In genomic region chr2:38268691-38269309, GRCh38 we compare ENCODE assay signal across 1 cellular context.
TF ChIP-seq lines count a peak whose summit lies in the region.

No MANE protein-coding gene starts in this region.

TF ChIP-seq in GM23338, 12 proteins besides CTCF, POLR2A, EP300 and RAD21 (continued from another document):
- TF ChIP-seq, protein P1, sequence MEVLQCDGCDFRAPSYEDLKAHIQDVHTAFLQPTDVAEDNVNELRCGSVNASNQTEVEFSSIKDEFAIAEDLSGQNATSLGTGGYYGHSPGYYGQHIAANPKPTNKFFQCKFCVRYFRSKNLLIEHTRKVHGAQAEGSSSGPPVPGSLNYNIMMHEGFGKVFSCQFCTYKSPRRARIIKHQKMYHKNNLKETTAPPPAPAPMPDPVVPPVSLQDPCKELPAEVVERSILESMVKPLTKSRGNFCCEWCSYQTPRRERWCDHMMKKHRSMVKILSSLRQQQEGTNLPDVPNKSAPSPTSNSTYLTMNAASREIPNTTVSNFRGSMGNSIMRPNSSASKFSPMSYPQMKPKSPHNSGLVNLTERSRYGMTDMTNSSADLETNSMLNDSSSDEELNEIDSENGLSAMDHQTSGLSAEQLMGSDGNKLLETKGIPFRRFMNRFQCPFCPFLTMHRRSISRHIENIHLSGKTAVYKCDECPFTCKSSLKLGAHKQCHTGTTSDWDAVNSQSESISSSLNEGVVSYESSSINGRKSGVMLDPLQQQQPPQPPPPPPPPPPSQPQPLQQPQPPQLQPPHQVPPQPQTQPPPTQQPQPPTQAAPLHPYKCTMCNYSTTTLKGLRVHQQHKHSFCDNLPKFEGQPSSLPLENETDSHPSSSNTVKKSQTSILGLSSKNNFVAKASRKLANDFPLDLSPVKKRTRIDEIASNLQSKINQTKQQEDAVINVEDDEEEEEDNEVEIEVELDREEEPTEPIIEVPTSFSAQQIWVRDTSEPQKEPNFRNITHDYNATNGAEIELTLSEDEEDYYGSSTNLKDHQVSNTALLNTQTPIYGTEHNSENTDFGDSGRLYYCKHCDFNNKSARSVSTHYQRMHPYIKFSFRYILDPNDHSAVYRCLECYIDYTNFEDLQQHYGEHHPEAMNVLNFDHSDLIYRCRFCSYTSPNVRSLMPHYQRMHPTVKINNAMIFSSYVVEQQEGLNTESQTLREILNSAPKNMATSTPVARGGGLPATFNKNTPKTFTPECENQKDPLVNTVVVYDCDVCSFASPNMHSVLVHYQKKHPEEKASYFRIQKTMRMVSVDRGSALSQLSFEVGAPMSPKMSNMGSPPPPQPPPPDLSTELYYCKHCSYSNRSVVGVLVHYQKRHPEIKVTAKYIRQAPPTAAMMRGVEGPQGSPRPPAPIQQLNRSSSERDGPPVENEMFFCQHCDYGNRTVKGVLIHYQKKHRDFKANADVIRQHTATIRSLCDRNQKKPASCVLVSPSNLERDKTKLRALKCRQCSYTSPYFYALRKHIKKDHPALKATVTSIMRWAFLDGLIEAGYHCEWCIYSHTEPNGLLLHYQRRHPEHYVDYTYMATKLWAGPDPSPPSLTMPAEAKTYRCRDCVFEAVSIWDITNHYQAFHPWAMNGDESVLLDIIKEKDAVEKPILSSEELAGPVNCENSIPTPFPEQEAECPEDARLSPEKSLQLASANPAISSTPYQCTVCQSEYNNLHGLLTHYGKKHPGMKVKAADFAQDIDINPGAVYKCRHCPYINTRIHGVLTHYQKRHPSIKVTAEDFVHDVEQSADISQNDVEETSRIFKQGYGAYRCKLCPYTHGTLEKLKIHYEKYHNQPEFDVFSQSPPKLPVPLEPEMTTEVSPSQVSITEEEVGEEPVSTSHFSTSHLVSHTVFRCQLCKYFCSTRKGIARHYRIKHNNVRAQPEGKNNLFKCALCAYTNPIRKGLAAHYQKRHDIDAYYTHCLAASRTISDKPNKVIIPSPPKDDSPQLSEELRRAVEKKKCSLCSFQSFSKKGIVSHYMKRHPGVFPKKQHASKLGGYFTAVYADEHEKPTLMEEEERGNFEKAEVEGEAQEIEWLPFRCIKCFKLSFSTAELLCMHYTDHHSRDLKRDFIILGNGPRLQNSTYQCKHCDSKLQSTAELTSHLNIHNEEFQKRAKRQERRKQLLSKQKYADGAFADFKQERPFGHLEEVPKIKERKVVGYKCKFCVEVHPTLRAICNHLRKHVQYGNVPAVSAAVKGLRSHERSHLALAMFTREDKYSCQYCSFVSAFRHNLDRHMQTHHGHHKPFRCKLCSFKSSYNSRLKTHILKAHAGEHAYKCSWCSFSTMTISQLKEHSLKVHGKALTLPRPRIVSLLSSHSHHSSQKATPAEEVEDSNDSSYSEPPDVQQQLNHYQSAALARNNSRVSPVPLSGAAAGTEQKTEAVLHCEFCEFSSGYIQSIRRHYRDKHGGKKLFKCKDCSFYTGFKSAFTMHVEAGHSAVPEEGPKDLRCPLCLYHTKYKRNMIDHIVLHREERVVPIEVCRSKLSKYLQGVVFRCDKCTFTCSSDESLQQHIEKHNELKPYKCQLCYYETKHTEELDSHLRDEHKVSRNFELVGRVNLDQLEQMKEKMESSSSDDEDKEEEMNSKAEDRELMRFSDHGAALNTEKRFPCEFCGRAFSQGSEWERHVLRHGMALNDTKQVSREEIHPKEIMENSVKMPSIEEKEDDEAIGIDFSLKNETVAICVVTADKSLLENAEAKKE (CRISPR knock-in tag; IDR thresholded peaks at IDR 0.05): no peak
- no peak for TF ChIP-seq EZH2 (IDR thresholded peaks at IDR 0.05; ENCODE audit: low read depth, unreplicated experiment)
- TF ChIP-seq NANOG (IDR thresholded peaks at IDR 0.05; ENCODE audit: borderline replicate concordance): no peak
- no peak for TF ChIP-seq POLR2AphosphoS5 (IDR thresholded peaks at IDR 0.05; ENCODE audit: low read depth)
- TF ChIP-seq CREB1 (CRISPR knock-in tag; IDR thresholded peaks at IDR 0.05; ENCODE audit: low read depth): no peak
- TF ChIP-seq ZNF114 (CRISPR knock-in tag; IDR thresholded peaks at IDR 0.05): no peak
- no peak for TF ChIP-seq EZH2phosphoT487 (IDR thresholded peaks at IDR 0.05; ENCODE audit: unreplicated experiment)
TF ChIP-seq in GM23338: peak in this region for 0.
